23 cellular contexts compared by ENCODE assay signal in genomic region chr6:150033197-150033771, GRCh38. TPM values are rescaled to one million over a fixed set of nuclear protein-coding genes. Genes with fewer than 3 reads are reported as not detected.
"Had no signal": no experiment of that assay in that cellular context is flagged by ENCODE, and none has a peak within 500 bp of the region (broad histone marks: within the 10 kb centered on the region; RNA-seq: fewer than 3 reads in every experiment).

No MANE protein-coding gene starts in this region.

- FAIRE-seq: astrocyte, bronchial epithelial cell, frontal cortex had no signal

- H3K4me3 ChIP-seq: heart left ventricle, tibial nerve, vagina had no signal

- H3K36me3 ChIP-seq: heart left ventricle, neutrophil, tibial nerve, vagina had no signal

- H3K4me3 Mint-ChIP-seq: activated T-helper 17 cell treated with anti-CD3 and anti-CD28 coated beads, Interleukin-2, amount 50 U/mL, for 72 hours; immature natural killer cell; naive thymus-derived CD8-positive, alpha-beta T cell; stimulated activated naive B cell treated with anti-CD40 and anti-IgM and Interleukin-4, amounts not matched to agents 10 μg/mL and 1 μg/mL and 100 μg/mL, for 72 hours; T-helper 2 cell treated with Interferon-gamma antibody and Interleukin-4, amounts not matched to agents 5 μg/mL and 100 μg/mL, for 36 hours had no signal

- H3K9me3 Mint-ChIP-seq: activated T-helper 17 cell treated with anti-CD3 and anti-CD28 coated beads, Interleukin-2, amount 50 U/mL, for 72 hours; naive thymus-derived CD8-positive, alpha-beta T cell; T-helper 2 cell treated with Interferon-gamma antibody and Interleukin-4, amounts not matched to agents 5 μg/mL and 100 μg/mL, for 36 hours had no signal

- DNase-seq: activated CD4-positive, alpha-beta T cell treated with anti-CD3 and anti-CD28 coated beads, Interleukin-2, amount 50 U/mL, for 1 hour; activated naive CD4-positive, alpha-beta T cell treated with anti-CD3 and anti-CD28 coated beads, Interleukin-2, amount 50 U/mL, for 16 hours; activated T-cell treated with anti-CD3 and anti-CD28 coated beads for 4 hours; heart left ventricle; immature natural killer cell; left colon; naive thymus-derived CD8-positive, alpha-beta T cell; retina; stimulated activated CD4-positive, alpha-beta T cell treated with anti-CD3 and anti-CD28 coated beads, Interleukin-2, amount 100 ng/mL, for 48 hours; stimulated activated naive B cell treated with anti-CD40 and anti-IgM and Interleukin-4, amounts not matched to agents 10 μg/mL and 1 μg/mL and 100 μg/mL, for 72 hours; substantia nigra had no signal

- H3K27ac Mint-ChIP-seq: activated T-helper 17 cell treated with anti-CD3 and anti-CD28 coated beads, Interleukin-2, amount 50 U/mL, for 72 hours; immature natural killer cell; stimulated activated naive B cell treated with anti-CD40 and anti-IgM and Interleukin-4, amounts not matched to agents 10 μg/mL and 1 μg/mL and 100 μg/mL, for 72 hours; T-helper 2 cell treated with Interferon-gamma antibody and Interleukin-4, amounts not matched to agents 5 μg/mL and 100 μg/mL, for 36 hours had no signal

- ATAC-seq: activated T-helper 17 cell treated with anti-CD3 and anti-CD28 coated beads, Interleukin-2, amount 50 U/mL, for 72 hours; left colon; naive thymus-derived CD8-positive, alpha-beta T cell; stimulated activated naive B cell treated with anti-CD40 and anti-IgM and Interleukin-4, amounts not matched to agents 10 μg/mL and 1 μg/mL and 100 μg/mL, for 72 hours had no signal

- H3K9me3 ChIP-seq: heart left ventricle, neutrophil, tibial nerve, vagina had no signal

- H3K27ac ChIP-seq: heart left ventricle, neutrophil, tibial nerve, vagina had no signal

RNA-seq across cellular contexts. Expression of gene RAET1L, which starts 8.0 kb away (rescaled TPM):
- total RNA-seq: activated CD8-positive, alpha-beta memory T cell treated with anti-CD3 and anti-CD28 coated beads for 36 hours; activated T-helper 17 cell treated with anti-CD3 and anti-CD28 coated beads, Interleukin-2, amount 50 U/mL, for 72 hours; astrocyte; cerebellum; dermis microvascular lymphatic vessel endothelial cell; frontal cortex; heart left ventricle; left colon; lung microvascular endothelial cell; naive thymus-derived CD8-positive, alpha-beta T cell; tibial nerve had no signal
- polyA plus RNA-seq: heart left ventricle; immature natural killer cell; naive thymus-derived CD8-positive, alpha-beta T cell had no signal
